ENCODE assay signal across 17 cellular contexts in genomic region chrX:104134583-104135261, GRCh38. TPM values are rescaled to one million over a fixed set of nuclear protein-coding genes. Genes with fewer than 3 reads are reported as not detected.
A peak's percentile ranks its signal among the peaks of the same experiment; 100 is the strongest.
DNase-seq lines count a peak whose midpoint lies in the region; ATAC-seq lines count a peak whose summit lies in the region.
"Had no signal": no experiment of that assay in that cellular context is flagged by ENCODE, and none has a peak within 500 bp of the region (broad histone marks: within the 10 kb centered on the region; RNA-seq: fewer than 3 reads in every experiment).

No MANE protein-coding gene starts in this region.

- no peaks in the 10 kb centered on the region for H3K9me3 Mint-ChIP-seq in activated CD8-positive, alpha-beta memory T cell treated with anti-CD3 and anti-CD28 coated beads, Interleukin-2, amount 10 ng/mL, durations not matched to agents 7 days and 5 days (ENCODE audit: low read depth)
- no peaks in the 10 kb centered on the region for H3K9me3 Mint-ChIP-seq in activated T-helper 17 cell treated with anti-CD3 and anti-CD28 coated beads, Interleukin-2, amount 50 U/mL, for 72 hours
- no peaks in the 10 kb centered on the region for H3K9me3 Mint-ChIP-seq in immature natural killer cell
- H3K9me3 Mint-ChIP-seq in stimulated activated memory B cell treated with anti-CD40 and anti-IgM and Interleukin-4, amounts not matched to agents 10 μg/mL and 1 μg/mL and 100 μg/mL, for 72 hours, result no peaks in the 10 kb centered on the region
- H3K9me3 Mint-ChIP-seq: HFFc6 had no signal

- ATAC-seq in activated CD8-positive, alpha-beta memory T cell treated with anti-CD3 and anti-CD28 coated beads, Interleukin-2, amount 10 ng/mL, durations not matched to agents 7 days and 5 days, result no peak
- peak; percentile 67 for ATAC-seq in activated T-helper 17 cell treated with anti-CD3 and anti-CD28 coated beads, Interleukin-2, amount 50 U/mL, for 72 hours (replicated peaks)
- ATAC-seq in stimulated activated memory B cell treated with anti-CD40 and anti-IgM and Interleukin-4, amounts not matched to agents 10 μg/mL and 1 μg/mL and 100 μg/mL, for 72 hours, result no peak
- no peak for ATAC-seq in HG03196 (IDR thresholded peaks at IDR 0.05; ENCODE audit: unreplicated experiment)
- ATAC-seq in HG03460 (IDR thresholded peaks at IDR 0.05; ENCODE audit: unreplicated experiment), result no peak

- CTCF ChIA-PET in activated CD8-positive, alpha-beta memory T cell treated with anti-CD3 and anti-CD28 coated beads, Interleukin-2, amount 10 ng/mL, durations not matched to agents 7 days and 5 days (lab: Charles Lee), result interaction anchor here (1.0 kb wide), 1 partner anchor 31 kb away, joined by 3 read pairs; the partner anchor contains the start of gene FAM199X

- no peaks in the 10 kb centered on the region for H3K27me3 Mint-ChIP-seq in activated CD8-positive, alpha-beta memory T cell treated with anti-CD3 and anti-CD28 coated beads, Interleukin-2, amount 10 ng/mL, durations not matched to agents 7 days and 5 days
- no peaks in the 10 kb centered on the region for H3K27me3 Mint-ChIP-seq in activated T-helper 17 cell treated with anti-CD3 and anti-CD28 coated beads, Interleukin-2, amount 50 U/mL, for 72 hours
- peaks cover 0 to 11% (median 6%) of the 10 kb centered on the region in 3 donors for H3K27me3 Mint-ChIP-seq in immature natural killer cell (ENCODE audit: low read depth in 3 of 3)
- H3K27me3 Mint-ChIP-seq in stimulated activated memory B cell treated with anti-CD40 and anti-IgM and Interleukin-4, amounts not matched to agents 10 μg/mL and 1 μg/mL and 100 μg/mL, for 72 hours, result no peaks in the 10 kb centered on the region

- no peak overlapping the region for H3K4me3 Mint-ChIP-seq in activated CD8-positive, alpha-beta memory T cell treated with anti-CD3 and anti-CD28 coated beads, Interleukin-2, amount 10 ng/mL, durations not matched to agents 7 days and 5 days
- H3K4me3 Mint-ChIP-seq in activated T-helper 17 cell treated with anti-CD3 and anti-CD28 coated beads, Interleukin-2, amount 50 U/mL, for 72 hours, result peak overlapping the region; percentile 3
- H3K4me3 Mint-ChIP-seq in immature natural killer cell, result peak overlapping the region; percentile 13 to 64 (median 58)
- H3K4me3 Mint-ChIP-seq in stimulated activated memory B cell treated with anti-CD40 and anti-IgM and Interleukin-4, amounts not matched to agents 10 μg/mL and 1 μg/mL and 100 μg/mL, for 72 hours, result no peak overlapping the region
- H3K4me3 Mint-ChIP-seq: HFFc6 had no signal

- no peak for DNase-seq in activated CD8-positive, alpha-beta memory T cell treated with anti-CD3 and anti-CD28 coated beads, Interleukin-2, amount 10 ng/mL, durations not matched to agents 7 days and 5 days
- no peak for DNase-seq in activated CD8-positive, alpha-beta memory T cell treated with anti-CD3 and anti-CD28 coated beads, Interleukin-2, amount 50 U/mL, for 48 hours
- DNase-seq in immature natural killer cell (no peak), NCI-H2029 (lab: John Stamatoyannopoulos, UW) (no peak)
- DNase-seq: 8988T, Caco-2, DMS53, HFFc6, KG1, NCI-H1048, NCI-H345, NCI-H69, PC-9 had no signal

- no peaks in the 10 kb centered on the region for H3K36me3 Mint-ChIP-seq in activated CD8-positive, alpha-beta memory T cell treated with anti-CD3 and anti-CD28 coated beads, Interleukin-2, amount 10 ng/mL, durations not matched to agents 7 days and 5 days
- H3K36me3 Mint-ChIP-seq in activated T-helper 17 cell treated with anti-CD3 and anti-CD28 coated beads, Interleukin-2, amount 50 U/mL, for 72 hours (ENCODE audit: low read depth), result peaks cover 21% of the 10 kb centered on the region
- H3K36me3 Mint-ChIP-seq in immature natural killer cell, result peaks cover 0 to 5% (median 0%) of the 10 kb centered on the region in 3 donors
- peaks cover 24% of the 10 kb centered on the region for H3K36me3 Mint-ChIP-seq in stimulated activated memory B cell treated with anti-CD40 and anti-IgM and Interleukin-4, amounts not matched to agents 10 μg/mL and 1 μg/mL and 100 μg/mL, for 72 hours

- H3K27ac Mint-ChIP-seq in activated CD8-positive, alpha-beta memory T cell treated with anti-CD3 and anti-CD28 coated beads, Interleukin-2, amount 10 ng/mL, durations not matched to agents 7 days and 5 days, result peak overlapping the region; percentile 61
- peak overlapping the region; percentile 20 for H3K27ac Mint-ChIP-seq in activated T-helper 17 cell treated with anti-CD3 and anti-CD28 coated beads, Interleukin-2, amount 50 U/mL, for 72 hours
- peak overlapping the region in 3 of 6 donors; percentile 27 to 56 (median 33) for H3K27ac Mint-ChIP-seq in immature natural killer cell
- peak overlapping the region; percentile 33 for H3K27ac Mint-ChIP-seq in stimulated activated memory B cell treated with anti-CD40 and anti-IgM and Interleukin-4, amounts not matched to agents 10 μg/mL and 1 μg/mL and 100 μg/mL, for 72 hours

- peaks cover 22% of the 10 kb centered on the region for H3K4me1 Mint-ChIP-seq in activated CD8-positive, alpha-beta memory T cell treated with anti-CD3 and anti-CD28 coated beads, Interleukin-2, amount 10 ng/mL, durations not matched to agents 7 days and 5 days
- peaks cover 17% of the 10 kb centered on the region for H3K4me1 Mint-ChIP-seq in activated T-helper 17 cell treated with anti-CD3 and anti-CD28 coated beads, Interleukin-2, amount 50 U/mL, for 72 hours
- H3K4me1 Mint-ChIP-seq in immature natural killer cell, result peaks cover 29 to 36% of the 10 kb centered on the region in 2 donors
- peaks cover 14% of the 10 kb centered on the region for H3K4me1 Mint-ChIP-seq in stimulated activated memory B cell treated with anti-CD40 and anti-IgM and Interleukin-4, amounts not matched to agents 10 μg/mL and 1 μg/mL and 100 μg/mL, for 72 hours

RNA-seq across cellular contexts. Expression of gene SLC25A53, which starts 22.1 kb away (rescaled TPM):
- 1 to 10 TPM; 7.4 to 9.6 TPM for total RNA-seq in activated CD8-positive, alpha-beta memory T cell treated with anti-CD3 and anti-CD28 coated beads, Interleukin-2, amount 10 ng/mL, durations not matched to agents 7 days and 5 days
- 1 to 10 TPM; 6.1 to 8.7 TPM for total RNA-seq in activated T-helper 17 cell treated with anti-CD3 and anti-CD28 coated beads, Interleukin-2, amount 50 U/mL, for 72 hours
- 10 to 100 TPM in 2 of 3 donors, 1 to 10 TPM in 1; 9.9 to 14.9 (median 13.9) TPM for polyA plus RNA-seq in immature natural killer cell

RNA-seq across cellular contexts. Expression of gene ZCCHC18, which starts 22.4 kb away (rescaled TPM):
- 1 to 10 TPM; 3.3 to 3.9 TPM for total RNA-seq in activated CD8-positive, alpha-beta memory T cell treated with anti-CD3 and anti-CD28 coated beads, Interleukin-2, amount 10 ng/mL, durations not matched to agents 7 days and 5 days
- total RNA-seq in activated T-helper 17 cell treated with anti-CD3 and anti-CD28 coated beads, Interleukin-2, amount 50 U/mL, for 72 hours, result 1 to 10 TPM; 1.6 to 2.0 TPM
- 1 to 10 TPM; 4.0 to 5.0 (median 4.3) TPM for polyA plus RNA-seq in immature natural killer cell
- total RNA-seq: PC-9 had no signal

RNA-seq across cellular contexts. Expression of gene FAM199X, which starts 31.5 kb away (rescaled TPM):
- 10 to 100 TPM; 11.9 to 12.1 TPM for total RNA-seq in activated CD8-positive, alpha-beta memory T cell treated with anti-CD3 and anti-CD28 coated beads, Interleukin-2, amount 10 ng/mL, durations not matched to agents 7 days and 5 days
- total RNA-seq in activated T-helper 17 cell treated with anti-CD3 and anti-CD28 coated beads, Interleukin-2, amount 50 U/mL, for 72 hours, result 1 to 10 TPM; 9.6 TPM
- 10 to 100 TPM; 13.1 to 24.7 (median 13.6) TPM for polyA plus RNA-seq in immature natural killer cell

RNA-seq across cellular contexts. Expression of gene TMSB15C, which starts 58.7 kb away (rescaled TPM):
- 1 to 10 TPM; 4.6 TPM for total RNA-seq in activated CD8-positive, alpha-beta memory T cell treated with anti-CD3 and anti-CD28 coated beads, Interleukin-2, amount 10 ng/mL, durations not matched to agents 7 days and 5 days
- total RNA-seq in activated T-helper 17 cell treated with anti-CD3 and anti-CD28 coated beads, Interleukin-2, amount 50 U/mL, for 72 hours, result 1 to 10 TPM; 5.1 to 5.4 TPM
- polyA plus RNA-seq in immature natural killer cell, result 1 to 10 TPM in 1 of 3 donors, under 1 TPM in 1, not detected in 1; 0.68 to 1.0 TPM
- total RNA-seq: PC-9 had no signal

Comparison
In these comparisons a context has a peak if more than half of its experiments do, and no peak if none do; other contexts are left out.
1. H3K4me3 Mint-ChIP-seq: peak in activated T-helper 17 cell treated with anti-CD3 and anti-CD28 coated beads, Interleukin-2, amount 50 U/mL, for 72 hours (single experiment) and immature natural killer cell (5 of 5); none in activated CD8-positive, alpha-beta memory T cell treated with anti-CD3 and anti-CD28 coated beads, Interleukin-2, amount 10 ng/mL, durations not matched to agents 7 days and 5 days (single experiment) and stimulated activated memory B cell treated with anti-CD40 and anti-IgM and Interleukin-4, amounts not matched to agents 10 μg/mL and 1 μg/mL and 100 μg/mL, for 72 hours (single experiment).